21 cellular contexts compared by ENCODE assay signal in genomic region chr11:105878510-105878909, GRCh38.
"Had no signal": no experiment of that assay in that cellular context is flagged by ENCODE, and none has a peak within 500 bp of the region (broad histone marks: within the 10 kb centered on the region; RNA-seq: fewer than 3 reads in every experiment).

No MANE protein-coding gene starts in this region.

- H3K27ac ChIP-seq: breast epithelium had no signal

- H3K36me3 ChIP-seq: breast epithelium had no signal

- ATAC-seq: activated CD8-positive, alpha-beta T cell treated with anti-CD3 and anti-CD28 coated beads, Interleukin-2, amount 10 ng/mL, durations not matched to agents 7 days and 5 days; PC-3; T-helper 17 cell; WTC11 had no signal

- H3K4me1 ChIP-seq: breast epithelium had no signal

- DNase-seq: activated CD4-positive, alpha-beta T cell treated with anti-CD3 and anti-CD28 coated beads for 48 hours; activated CD4-positive, alpha-beta T cell treated with anti-CD3 and anti-CD28 coated beads, Interleukin-2, amount 50 U/mL, for 4 hours; activated CD4-positive, CD25-positive, alpha-beta regulatory T cell treated with anti-CD3 and anti-CD28 coated beads, Interleukin-2, amount 50 U/mL, for 72 hours; activated CD8-positive, alpha-beta T cell treated with anti-CD3 and anti-CD28 coated beads, Interleukin-2, amount 10 ng/mL, durations not matched to agents 7 days and 5 days; activated effector memory CD4-positive, alpha-beta T cell treated with Interleukin-2 at 50 U/mL for 16 hours; activated naive CD4-positive, alpha-beta T cell; activated T-cell treated with anti-CD3 and anti-CD28 coated beads, Interleukin-2, amount 50 U/mL, for 24 hours; aorta; central memory CD4-positive, alpha-beta T cell; NCI-H1105 treated with DMSO at 0.1 percent for 48 hours; NCI-H1436 treated with DMSO at 0.1 percent for 48 hours; NCI-H187; NCI-H2081; NCI-H510A treated with DMSO at 0.1 percent for 48 hours; NCI-H69; PC-3; SIG-M5; T-helper 17 cell; T-helper 9 cell had no signal

- H3K27me3 ChIP-seq: breast epithelium had no signal

- H3K4me3 ChIP-seq: breast epithelium had no signal
